ENCODE assay signal across 2 cellular contexts in the genomic region with DNA sequence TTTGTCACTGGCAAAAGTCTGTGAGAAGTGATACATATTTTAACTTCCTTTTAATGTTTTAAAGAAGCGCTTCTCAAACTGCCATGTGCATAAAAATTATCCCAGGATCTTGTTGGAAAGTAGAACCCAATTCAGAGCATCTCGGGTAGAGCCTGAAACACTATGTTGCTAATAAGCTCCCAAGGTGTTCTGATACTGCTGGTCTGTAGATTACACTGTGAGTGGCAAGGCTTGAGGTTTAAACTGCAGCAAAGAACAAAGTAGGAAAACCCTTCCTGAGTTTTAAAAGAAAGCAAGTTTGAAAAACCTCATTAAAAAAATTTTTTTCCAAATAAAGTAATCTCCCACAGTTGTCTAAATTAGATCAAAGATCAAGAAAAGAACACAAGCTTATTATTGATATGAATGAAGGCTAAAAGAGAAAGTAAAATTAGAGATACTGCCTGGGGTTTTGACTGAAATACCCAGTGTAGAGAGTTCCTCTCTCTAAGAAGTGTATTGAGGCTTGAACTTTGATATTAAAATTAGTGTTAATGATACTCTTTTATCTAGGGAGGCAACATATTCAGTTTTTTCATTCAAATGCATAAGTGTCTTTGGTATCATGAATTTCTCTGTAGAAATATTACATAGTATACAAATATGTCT.
TF ChIP-seq lines count a peak whose summit lies in the region.

No MANE protein-coding gene starts in this region.

TF ChIP-seq in SK-N-SH, 30 proteins besides CTCF, POLR2A, EP300 and RAD21 (continued from another document):
- TF ChIP-seq TCF12 (IDR thresholded peaks at IDR 0.05): no peak
- no peak for TF ChIP-seq MEF2A (IDR thresholded peaks at IDR 0.05; ENCODE audit: borderline replicate concordance, low read depth)
- TF ChIP-seq FOSL2 (IDR thresholded peaks at IDR 0.05; ENCODE audit: borderline replicate concordance, low read depth): no peak
- TF ChIP-seq, protein P1, sequence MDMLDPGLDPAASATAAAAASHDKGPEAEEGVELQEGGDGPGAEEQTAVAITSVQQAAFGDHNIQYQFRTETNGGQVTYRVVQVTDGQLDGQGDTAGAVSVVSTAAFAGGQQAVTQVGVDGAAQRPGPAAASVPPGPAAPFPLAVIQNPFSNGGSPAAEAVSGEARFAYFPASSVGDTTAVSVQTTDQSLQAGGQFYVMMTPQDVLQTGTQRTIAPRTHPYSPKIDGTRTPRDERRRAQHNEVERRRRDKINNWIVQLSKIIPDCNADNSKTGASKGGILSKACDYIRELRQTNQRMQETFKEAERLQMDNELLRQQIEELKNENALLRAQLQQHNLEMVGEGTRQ (IDR thresholded peaks at IDR 0.05; ENCODE audit: borderline replicate concordance, low read depth, low read length): no peak
- TF ChIP-seq YY1 (IDR thresholded peaks at IDR 0.05; ENCODE audit: low read depth): no peak
- TF ChIP-seq, protein P2, sequence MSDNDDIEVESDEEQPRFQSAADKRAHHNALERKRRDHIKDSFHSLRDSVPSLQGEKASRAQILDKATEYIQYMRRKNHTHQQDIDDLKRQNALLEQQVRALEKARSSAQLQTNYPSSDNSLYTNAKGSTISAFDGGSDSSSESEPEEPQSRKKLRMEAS (IDR thresholded peaks at IDR 0.05; ENCODE audit: low read depth): no peak
- TF ChIP-seq, protein P3, sequence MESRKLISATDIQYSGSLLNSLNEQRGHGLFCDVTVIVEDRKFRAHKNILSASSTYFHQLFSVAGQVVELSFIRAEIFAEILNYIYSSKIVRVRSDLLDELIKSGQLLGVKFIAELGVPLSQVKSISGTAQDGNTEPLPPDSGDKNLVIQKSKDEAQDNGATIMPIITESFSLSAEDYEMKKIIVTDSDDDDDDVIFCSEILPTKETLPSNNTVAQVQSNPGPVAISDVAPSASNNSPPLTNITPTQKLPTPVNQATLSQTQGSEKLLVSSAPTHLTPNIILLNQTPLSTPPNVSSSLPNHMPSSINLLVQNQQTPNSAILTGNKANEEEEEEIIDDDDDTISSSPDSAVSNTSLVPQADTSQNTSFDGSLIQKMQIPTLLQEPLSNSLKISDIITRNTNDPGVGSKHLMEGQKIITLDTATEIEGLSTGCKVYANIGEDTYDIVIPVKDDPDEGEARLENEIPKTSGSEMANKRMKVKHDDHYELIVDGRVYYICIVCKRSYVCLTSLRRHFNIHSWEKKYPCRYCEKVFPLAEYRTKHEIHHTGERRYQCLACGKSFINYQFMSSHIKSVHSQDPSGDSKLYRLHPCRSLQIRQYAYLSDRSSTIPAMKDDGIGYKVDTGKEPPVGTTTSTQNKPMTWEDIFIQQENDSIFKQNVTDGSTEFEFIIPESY (IDR thresholded peaks at IDR 0.05; ENCODE audit: borderline replicate concordance, low read depth): no peak
- no peak for TF ChIP-seq FOXM1 (IDR thresholded peaks at IDR 0.05; ENCODE audit: low read depth)
- TF ChIP-seq, protein P4, sequence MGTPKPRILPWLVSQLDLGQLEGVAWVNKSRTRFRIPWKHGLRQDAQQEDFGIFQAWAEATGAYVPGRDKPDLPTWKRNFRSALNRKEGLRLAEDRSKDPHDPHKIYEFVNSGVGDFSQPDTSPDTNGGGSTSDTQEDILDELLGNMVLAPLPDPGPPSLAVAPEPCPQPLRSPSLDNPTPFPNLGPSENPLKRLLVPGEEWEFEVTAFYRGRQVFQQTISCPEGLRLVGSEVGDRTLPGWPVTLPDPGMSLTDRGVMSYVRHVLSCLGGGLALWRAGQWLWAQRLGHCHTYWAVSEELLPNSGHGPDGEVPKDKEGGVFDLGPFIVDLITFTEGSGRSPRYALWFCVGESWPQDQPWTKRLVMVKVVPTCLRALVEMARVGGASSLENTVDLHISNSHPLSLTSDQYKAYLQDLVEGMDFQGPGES (IDR thresholded peaks at IDR 0.05; ENCODE audit: low read depth, low read length): no peak
- TF ChIP-seq RCOR1 (IDR thresholded peaks at IDR 0.05; ENCODE audit: low read length): no peak
- no peak for TF ChIP-seq FOXJ3 (CRISPR knock-in tag; IDR thresholded peaks at IDR 0.05)
- TF ChIP-seq RFX5 (IDR thresholded peaks at IDR 0.05; ENCODE audit: low read length): no peak
- no peak for TF ChIP-seq GABPA (IDR thresholded peaks at IDR 0.05; ENCODE audit: low read depth)
- TF ChIP-seq SMC3 (IDR thresholded peaks at IDR 0.05; ENCODE audit: low read depth, low read length): no peak

TF ChIP-seq in SK-N-SH treated with all-trans-retinoic acid at 6 μM for 48 hours, 23 proteins besides CTCF, POLR2A, EP300 and RAD21 (continued from another document):
- TF ChIP-seq, protein P5, sequence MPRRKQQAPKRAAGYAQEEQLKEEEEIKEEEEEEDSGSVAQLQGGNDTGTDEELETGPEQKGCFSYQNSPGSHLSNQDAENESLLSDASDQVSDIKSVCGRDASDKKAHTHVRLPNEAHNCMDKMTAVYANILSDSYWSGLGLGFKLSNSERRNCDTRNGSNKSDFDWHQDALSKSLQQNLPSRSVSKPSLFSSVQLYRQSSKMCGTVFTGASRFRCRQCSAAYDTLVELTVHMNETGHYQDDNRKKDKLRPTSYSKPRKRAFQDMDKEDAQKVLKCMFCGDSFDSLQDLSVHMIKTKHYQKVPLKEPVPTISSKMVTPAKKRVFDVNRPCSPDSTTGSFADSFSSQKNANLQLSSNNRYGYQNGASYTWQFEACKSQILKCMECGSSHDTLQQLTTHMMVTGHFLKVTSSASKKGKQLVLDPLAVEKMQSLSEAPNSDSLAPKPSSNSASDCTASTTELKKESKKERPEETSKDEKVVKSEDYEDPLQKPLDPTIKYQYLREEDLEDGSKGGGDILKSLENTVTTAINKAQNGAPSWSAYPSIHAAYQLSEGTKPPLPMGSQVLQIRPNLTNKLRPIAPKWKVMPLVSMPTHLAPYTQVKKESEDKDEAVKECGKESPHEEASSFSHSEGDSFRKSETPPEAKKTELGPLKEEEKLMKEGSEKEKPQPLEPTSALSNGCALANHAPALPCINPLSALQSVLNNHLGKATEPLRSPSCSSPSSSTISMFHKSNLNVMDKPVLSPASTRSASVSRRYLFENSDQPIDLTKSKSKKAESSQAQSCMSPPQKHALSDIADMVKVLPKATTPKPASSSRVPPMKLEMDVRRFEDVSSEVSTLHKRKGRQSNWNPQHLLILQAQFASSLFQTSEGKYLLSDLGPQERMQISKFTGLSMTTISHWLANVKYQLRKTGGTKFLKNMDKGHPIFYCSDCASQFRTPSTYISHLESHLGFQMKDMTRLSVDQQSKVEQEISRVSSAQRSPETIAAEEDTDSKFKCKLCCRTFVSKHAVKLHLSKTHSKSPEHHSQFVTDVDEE (CRISPR knock-in tag; IDR thresholded peaks at IDR 0.05): no peak
- TF ChIP-seq PPARA (CRISPR knock-in tag; IDR thresholded peaks at IDR 0.05; ENCODE audit: borderline replicate concordance) (no peak), BACH2 (CRISPR knock-in tag; IDR thresholded peaks at IDR 0.05; ENCODE audit: borderline replicate concordance) (no peak), ARNTL (CRISPR knock-in tag; IDR thresholded peaks at IDR 0.05; ENCODE audit: borderline replicate concordance, low read depth) (no peak), ZNF8 (CRISPR knock-in tag; IDR thresholded peaks at IDR 0.05) (no peak), OSR1 (CRISPR knock-in tag; IDR thresholded peaks at IDR 0.05) (no peak), CSDC2 (CRISPR knock-in tag; IDR thresholded peaks at IDR 0.05) (no peak), ZNF565 (CRISPR knock-in tag; conservative IDR thresholded peaks at IDR 0.05; ENCODE audit: low read depth) (no peak), ISL1 (CRISPR knock-in tag; IDR thresholded peaks at IDR 0.05) (no peak), ZFP3 (CRISPR knock-in tag; IDR thresholded peaks at IDR 0.05) (no peak), TOX (CRISPR knock-in tag; IDR thresholded peaks at IDR 0.05; ENCODE audit: borderline replicate concordance) (no peak), ZC3H10 (CRISPR knock-in tag; IDR thresholded peaks at IDR 0.05) (no peak), ESRRG (CRISPR knock-in tag; IDR thresholded peaks at IDR 0.05) (no peak)
- TF ChIP-seq, protein P6, sequence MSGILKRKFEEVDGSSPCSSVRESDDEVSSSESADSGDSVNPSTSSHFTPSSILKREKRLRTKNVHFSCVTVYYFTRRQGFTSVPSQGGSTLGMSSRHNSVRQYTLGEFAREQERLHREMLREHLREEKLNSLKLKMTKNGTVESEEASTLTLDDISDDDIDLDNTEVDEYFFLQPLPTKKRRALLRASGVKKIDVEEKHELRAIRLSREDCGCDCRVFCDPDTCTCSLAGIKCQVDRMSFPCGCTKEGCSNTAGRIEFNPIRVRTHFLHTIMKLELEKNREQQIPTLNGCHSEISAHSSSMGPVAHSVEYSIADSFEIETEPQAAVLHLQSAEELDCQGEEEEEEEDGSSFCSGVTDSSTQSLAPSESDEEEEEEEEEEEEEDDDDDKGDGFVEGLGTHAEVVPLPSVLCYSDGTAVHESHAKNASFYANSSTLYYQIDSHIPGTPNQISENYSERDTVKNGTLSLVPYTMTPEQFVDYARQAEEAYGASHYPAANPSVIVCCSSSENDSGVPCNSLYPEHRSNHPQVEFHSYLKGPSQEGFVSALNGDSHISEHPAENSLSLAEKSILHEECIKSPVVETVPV (CRISPR knock-in tag; IDR thresholded peaks at IDR 0.05): no peak
- TF ChIP-seq, protein P7, sequence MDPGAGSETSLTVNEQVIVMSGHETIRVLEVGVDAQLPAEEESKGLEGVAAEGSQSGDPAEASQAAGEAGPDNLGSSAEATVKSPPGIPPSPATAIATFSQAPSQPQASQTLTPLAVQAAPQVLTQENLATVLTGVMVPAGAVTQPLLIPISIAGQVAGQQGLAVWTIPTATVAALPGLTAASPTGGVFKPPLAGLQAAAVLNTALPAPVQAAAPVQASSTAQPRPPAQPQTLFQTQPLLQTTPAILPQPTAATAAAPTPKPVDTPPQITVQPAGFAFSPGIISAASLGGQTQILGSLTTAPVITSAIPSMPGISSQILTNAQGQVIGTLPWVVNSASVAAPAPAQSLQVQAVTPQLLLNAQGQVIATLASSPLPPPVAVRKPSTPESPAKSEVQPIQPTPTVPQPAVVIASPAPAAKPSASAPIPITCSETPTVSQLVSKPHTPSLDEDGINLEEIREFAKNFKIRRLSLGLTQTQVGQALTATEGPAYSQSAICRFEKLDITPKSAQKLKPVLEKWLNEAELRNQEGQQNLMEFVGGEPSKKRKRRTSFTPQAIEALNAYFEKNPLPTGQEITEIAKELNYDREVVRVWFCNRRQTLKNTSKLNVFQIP (CRISPR knock-in tag; IDR thresholded peaks at IDR 0.05; ENCODE audit: borderline replicate concordance, low read depth): no peak
- TF ChIP-seq, protein P8, sequence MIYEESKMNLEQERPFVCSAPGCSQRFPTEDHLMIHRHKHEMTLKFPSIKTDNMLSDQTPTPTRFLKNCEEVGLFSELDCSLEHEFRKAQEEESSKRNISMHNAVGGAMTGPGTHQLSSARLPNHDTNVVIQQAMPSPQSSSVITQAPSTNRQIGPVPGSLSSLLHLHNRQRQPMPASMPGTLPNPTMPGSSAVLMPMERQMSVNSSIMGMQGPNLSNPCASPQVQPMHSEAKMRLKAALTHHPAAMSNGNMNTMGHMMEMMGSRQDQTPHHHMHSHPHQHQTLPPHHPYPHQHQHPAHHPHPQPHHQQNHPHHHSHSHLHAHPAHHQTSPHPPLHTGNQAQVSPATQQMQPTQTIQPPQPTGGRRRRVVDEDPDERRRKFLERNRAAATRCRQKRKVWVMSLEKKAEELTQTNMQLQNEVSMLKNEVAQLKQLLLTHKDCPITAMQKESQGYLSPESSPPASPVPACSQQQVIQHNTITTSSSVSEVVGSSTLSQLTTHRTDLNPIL (CRISPR knock-in tag; IDR thresholded peaks at IDR 0.05; ENCODE audit: low read depth): no peak
